In the genomic region with DNA sequence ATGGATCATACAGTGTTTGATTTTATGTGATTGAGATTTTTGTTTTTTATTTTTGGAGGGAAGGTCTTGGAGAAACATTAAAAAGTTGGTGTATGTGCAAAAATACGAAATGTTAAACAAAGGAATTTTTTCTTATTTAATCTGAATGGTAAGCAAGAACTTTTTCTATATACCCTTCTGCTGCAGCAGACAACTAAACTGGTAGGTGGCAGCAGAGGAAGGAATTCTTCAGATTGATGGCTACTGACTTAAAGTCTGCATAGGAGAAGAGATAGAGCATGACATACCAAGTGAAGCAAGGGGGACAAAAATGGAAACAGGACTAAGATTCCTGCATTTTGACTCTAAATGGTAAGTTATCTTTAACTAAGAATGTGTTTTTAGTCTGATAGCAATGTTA, we compare ENCODE assay signal across 10 cellular contexts. TPM values are rescaled to one million over a fixed set of nuclear protein-coding genes. Genes with fewer than 3 reads are reported as not detected.
DNase-seq lines count a peak whose midpoint lies in the region; ATAC-seq and TF ChIP-seq lines count a peak whose summit lies in the region.
"Had no signal": no experiment of that assay in that cellular context is flagged by ENCODE, and none has a peak within 500 bp of the region (broad histone marks: within the 10 kb centered on the region; RNA-seq: fewer than 3 reads in every experiment).

No MANE protein-coding gene starts in this region.

- CTCF ChIA-PET in activated naive CD4-positive, alpha-beta T cell treated with anti-CD3 and anti-CD28 coated beads for 36 hours (lab: Charles Lee) = no interaction called here
- CTCF ChIA-PET in Panc1 (lab: Charles Lee) = no interaction called here
- CTCF ChIA-PET in activated CD4-positive, alpha-beta T cell treated with anti-CD3 and anti-CD28 coated beads for 36 hours (lab: Charles Lee) = no interaction called here

- H3K27ac Mint-ChIP-seq in activated naive CD4-positive, alpha-beta T cell treated with anti-CD3 and anti-CD28 coated beads for 36 hours = no peak overlapping the region
- H3K27ac Mint-ChIP-seq in activated CD4-positive, alpha-beta T cell treated with anti-CD3 and anti-CD28 coated beads for 36 hours = no peak overlapping the region

- no peaks in the 10 kb centered on the region; the same call in 1 of the 2 replicates for H3K36me3 ChIP-seq in Panc1 (ENCODE audit: control insufficient read depth, insufficient read depth, low read length)
- peaks cover 12 to 15% (median 15%) of the 10 kb centered on the region in 3 donors for H3K36me3 ChIP-seq in tibial artery

- H3K27ac ChIP-seq in Panc1 (ENCODE audit: low read length) (no peak overlapping the region), tibial artery (peak overlapping the region; percentile 66 to 72)

- no peak for ATAC-seq in Panc1
- no peak for ATAC-seq in activated CD4-positive, alpha-beta T cell treated with anti-CD3 and anti-CD28 coated beads for 36 hours
- no peak for ATAC-seq in HG03378 (IDR thresholded peaks at IDR 0.05; ENCODE audit: unreplicated experiment)

- no peaks in the 10 kb centered on the region for H3K36me3 Mint-ChIP-seq in activated naive CD4-positive, alpha-beta T cell treated with anti-CD3 and anti-CD28 coated beads for 36 hours (ENCODE audit: low read depth)
- H3K36me3 Mint-ChIP-seq in activated CD4-positive, alpha-beta T cell treated with anti-CD3 and anti-CD28 coated beads for 36 hours (ENCODE audit: low read depth) = no peaks in the 10 kb centered on the region

- H3K9me3 ChIP-seq in Panc1 (ENCODE audit: control insufficient read depth, insufficient read depth, low read depth, low read length) = no peaks in the 10 kb centered on the region
- no peaks in the 10 kb centered on the region for H3K9me3 ChIP-seq in tibial artery

- BruUV-seq in Panc1 (replicated peaks; lab: Mats Ljungman, UMichigan) = no TSS peak

- H3K4me1 Mint-ChIP-seq in activated naive CD4-positive, alpha-beta T cell treated with anti-CD3 and anti-CD28 coated beads for 36 hours (ENCODE audit: low read depth) = no peaks in the 10 kb centered on the region
- no peaks in the 10 kb centered on the region for H3K4me1 Mint-ChIP-seq in activated CD4-positive, alpha-beta T cell treated with anti-CD3 and anti-CD28 coated beads for 36 hours

- TF ChIP-seq CTCF in Panc1 (IDR thresholded peaks at IDR 0.05) (peak; percentile 32; the same call in 1 of the 2 replicates), tibial artery (IDR thresholded peaks at IDR 0.05) (peak; percentile 31 to 33)

- H3K4me3 Mint-ChIP-seq in activated naive CD4-positive, alpha-beta T cell treated with anti-CD3 and anti-CD28 coated beads for 36 hours = no peak overlapping the region
- no peak overlapping the region for H3K4me3 Mint-ChIP-seq in activated CD4-positive, alpha-beta T cell treated with anti-CD3 and anti-CD28 coated beads for 36 hours

- intact Hi-C loops in activated naive CD4-positive, alpha-beta T cell treated with anti-CD3 and anti-CD28 coated beads for 36 hours (cut with micrococcal nuclease) = loop anchor here (1.0 to 2.0 kb wide), 3 partner anchors 80 to 269 kb away; no protein-coding TSS in a partner anchor
- intact Hi-C loops in Panc1 (cut with micrococcal nuclease; ENCODE audit: unreplicated experiment) = loop anchor here (10.0 kb wide), 1 partner anchor 114 kb away; no protein-coding TSS in a partner anchor
- intact Hi-C loops in tibial artery (cut with DNase I; ENCODE audit: low total_unique reads) = no loop called here
- intact Hi-C loops in activated CD4-positive, alpha-beta T cell treated with anti-CD3 and anti-CD28 coated beads for 36 hours (cut with DNase I, micrococcal nuclease) = loop anchor here in 1 of 2 experiments (2.0 kb wide), 1 partner anchor 268 kb away; no protein-coding TSS in a partner anchor

- POLR2A ChIA-PET in Panc1 (lab: Charles Lee) = no interaction called here
- POLR2A ChIA-PET in activated CD4-positive, alpha-beta T cell treated with anti-CD3 and anti-CD28 coated beads for 36 hours (lab: Charles Lee) = no interaction called here

- no peaks in the 10 kb centered on the region for H3K27me3 ChIP-seq in Panc1 (ENCODE audit: control insufficient read depth, insufficient read depth, low read length)
- no peaks in the 10 kb centered on the region for H3K27me3 ChIP-seq in tibial artery

- H3K4me1 ChIP-seq in Panc1 (ENCODE audit: control insufficient read depth, insufficient read depth, low read length) (no peaks in the 10 kb centered on the region), tibial artery (peaks cover 0 to 53% (median 11%) of the 10 kb centered on the region in 4 donors)

- H3K9me3 Mint-ChIP-seq in activated naive CD4-positive, alpha-beta T cell treated with anti-CD3 and anti-CD28 coated beads for 36 hours = no peaks in the 10 kb centered on the region
- H3K9me3 Mint-ChIP-seq in activated CD4-positive, alpha-beta T cell treated with anti-CD3 and anti-CD28 coated beads for 36 hours (ENCODE audit: low read depth) = no peaks in the 10 kb centered on the region

- in situ Hi-C loops in Panc1 (cut with HindIII; ENCODE audit: low pct_unique_long_range_greater_than_20kb, low sequenced_read_pairs) = no loop called here

- no peaks in the 10 kb centered on the region for H3K27me3 Mint-ChIP-seq in activated naive CD4-positive, alpha-beta T cell treated with anti-CD3 and anti-CD28 coated beads for 36 hours (ENCODE audit: low read depth)
- no peaks in the 10 kb centered on the region for H3K27me3 Mint-ChIP-seq in activated CD4-positive, alpha-beta T cell treated with anti-CD3 and anti-CD28 coated beads for 36 hours

- DNase-seq in activated naive CD4-positive, alpha-beta T cell treated with anti-CD3 and anti-CD28 coated beads for 36 hours = peak; percentile 6
- no peak for DNase-seq in activated naive CD4-positive, alpha-beta T cell treated with Interleukin-2 at 50 U/mL for 16 hours
- peak; percentile 2 for DNase-seq in Panc1 (ENCODE audit: low read depth, low spot score)
- peak; percentile 20 for DNase-seq in fibroblast of the conjunctiva (ENCODE audit: low read depth)
- DNase-seq in tibial artery = no peak
- no peak for DNase-seq in activated CD4-positive, alpha-beta T cell treated with anti-CD3 and anti-CD28 coated beads for 36 hours
- DNase-seq in middle frontal gyrus (ENCODE audit: extremely low spot score, low spot score) = no peak
- DNase-seq: NCI-H524 treated with DMSO at 0.1 percent for 48 hours had no signal

- no peak overlapping the region for H3K4me3 ChIP-seq in Panc1 (ENCODE audit: low read depth in 2 of 2, low read length in 2 of 2)
- no peak overlapping the region for H3K4me3 ChIP-seq in tibial artery

RNA-seq across cellular contexts. Expression of gene A2ML1, which starts 42.0 kb away (rescaled TPM):
- total RNA-seq in activated naive CD4-positive, alpha-beta T cell treated with anti-CD3 and anti-CD28 coated beads for 36 hours = not detected
- total RNA-seq in Panc1 (2021; ENCODE audit: unreplicated experiment) = not detected
- not detected for polyA plus RNA-seq in Panc1 (2012; ENCODE audit: insufficient read length)
- not detected for total RNA-seq in activated CD4-positive, alpha-beta T cell treated with anti-CD3 and anti-CD28 coated beads for 36 hours
- total RNA-seq: glomerular endothelial cell had no signal

Comparison
In these comparisons a context has a peak if more than half of its experiments do, and no peak if none do; other contexts are left out.
1. DNase-seq: peak in activated naive CD4-positive, alpha-beta T cell treated with anti-CD3 and anti-CD28 coated beads for 36 hours (single experiment), Panc1 (single experiment) and fibroblast of the conjunctiva (single experiment); none in activated naive CD4-positive, alpha-beta T cell treated with Interleukin-2 at 50 U/mL for 16 hours (single experiment), tibial artery (0 of 2), activated CD4-positive, alpha-beta T cell treated with anti-CD3 and anti-CD28 coated beads for 36 hours (single experiment) and middle frontal gyrus (single experiment).